Comparison of ENCODE assay signal across 1 cellular context in genomic region chr9:135088348-135088978, GRCh38.
A peak's percentile ranks its signal among the peaks of the same experiment; 100 is the strongest.
TF ChIP-seq lines count a peak whose summit lies in the region.

No MANE protein-coding gene starts in this region.

TF ChIP-seq in HEK293, 187 proteins besides CTCF, POLR2A, EP300 and RAD21 (continued from another document):
- TF ChIP-seq KLF17 (tag by site-specific recombination; IDR thresholded peaks at IDR 0.05), result 0 out of 2 replicates have a peak, but pooled peaks have one; percentile 15
TF ChIP-seq in HEK293: peak in this region for 8.
